ENCODE assay signal across 24 cellular contexts in genomic region chr11:30255637-30256036, GRCh38.
"Had no signal": no experiment of that assay in that cellular context is flagged by ENCODE, and none has a peak within 500 bp of the region (broad histone marks: within the 10 kb centered on the region; RNA-seq: fewer than 3 reads in every experiment).

No MANE protein-coding gene starts in this region.

- H3K36me3 ChIP-seq: gastrocnemius medialis, heart left ventricle, left lung, suprapubic skin, vagina had no signal

- H3K4me3 ChIP-seq: gastrocnemius medialis, heart left ventricle, left lung, suprapubic skin, vagina had no signal

- H3K4me3 Mint-ChIP-seq: activated CD8-positive, alpha-beta T cell treated with anti-CD3 and anti-CD28 coated beads for 36 hours; activated naive CD8-positive, alpha-beta T cell treated with anti-CD3 and anti-CD28 coated beads, Interleukin-2, amount 50 U/mL, for 24 hours; nephron progenitor cell; stimulated activated naive CD8-positive, alpha-beta T cell treated with anti-CD3 and anti-CD28 coated beads, Interleukin-15, amount 100 ng/mL, for 72 hours had no signal

- H3K27ac ChIP-seq: gastrocnemius medialis, heart left ventricle, left lung, suprapubic skin, vagina had no signal

- DNase-seq: activated CD4-positive, alpha-beta T cell treated with anti-CD3 and anti-CD28 coated beads for 48 hours; activated CD4-positive, CD25-positive, alpha-beta regulatory T cell; activated CD8-positive, alpha-beta T cell treated with anti-CD3 and anti-CD28 coated beads for 36 hours; activated naive CD4-positive, alpha-beta T cell treated with Interleukin-2 at 50 U/mL for 16 hours; activated naive CD8-positive, alpha-beta T cell treated with anti-CD3 and anti-CD28 coated beads, Interleukin-2, amount 50 U/mL, for 24 hours; activated T-cell treated with anti-CD3 and anti-CD28 coated beads, Interleukin-2, amount 50 U/mL, for 1 hour; anterior cingulate cortex; cortex of kidney; effector CD4-positive, alpha-beta T cell; gastrocnemius medialis; heart left ventricle; kidney; left lung; nephron progenitor cell; stimulated activated CD4-positive, alpha-beta T cell treated with anti-CD3 and anti-CD28 coated beads, Interleukin-12 subunit alpha, Interleukin-12 subunit beta, amount 100 ng/mL, for 4 hours; stimulated activated CD4-positive, alpha-beta T cell treated with anti-CD3 and anti-CD28 coated beads, Interleukin-1b, Interleukin-23, amount 100 ng/mL, for 48 hours; stimulated activated naive CD8-positive, alpha-beta T cell treated with anti-CD3 and anti-CD28 coated beads, Interleukin-15, amount 100 ng/mL, for 72 hours; T-helper 9 cell; trophoblast cell had no signal

- H3K27me3 ChIP-seq: gastrocnemius medialis, heart left ventricle, left lung, suprapubic skin, vagina had no signal

- H3K9me3 Mint-ChIP-seq: activated CD8-positive, alpha-beta T cell treated with anti-CD3 and anti-CD28 coated beads for 36 hours; activated naive CD8-positive, alpha-beta T cell treated with anti-CD3 and anti-CD28 coated beads, Interleukin-2, amount 50 U/mL, for 24 hours; activated T-helper 2 cell treated with anti-CD3 and anti-CD28 coated beads, Interferon-gamma antibody, Interleukin-2, Interleukin-4, amounts not matched to agents 10 μg/mL and 5 μg/mL and 100 μg/mL, durations not matched to agents 14 hours and 24 hours and 36 hours; nephron progenitor cell; stimulated activated naive CD8-positive, alpha-beta T cell treated with anti-CD3 and anti-CD28 coated beads, Interleukin-15, amount 100 ng/mL, for 72 hours had no signal

- ATAC-seq: activated CD8-positive, alpha-beta T cell treated with anti-CD3 and anti-CD28 coated beads for 36 hours; activated naive CD8-positive, alpha-beta T cell treated with anti-CD3 and anti-CD28 coated beads, Interleukin-2, amount 50 U/mL, for 24 hours; esophagus mucosa; gastrocnemius medialis; heart left ventricle; left lung; stimulated activated naive CD8-positive, alpha-beta T cell treated with anti-CD3 and anti-CD28 coated beads, Interleukin-15, amount 100 ng/mL, for 72 hours had no signal

- H3K27me3 Mint-ChIP-seq: stimulated activated naive CD8-positive, alpha-beta T cell treated with anti-CD3 and anti-CD28 coated beads, Interleukin-15, amount 100 ng/mL, for 72 hours had no signal

- H3K9me3 ChIP-seq: gastrocnemius medialis, heart left ventricle, left lung, suprapubic skin, vagina had no signal

- H3K4me1 Mint-ChIP-seq: nephron progenitor cell; stimulated activated naive CD8-positive, alpha-beta T cell treated with anti-CD3 and anti-CD28 coated beads, Interleukin-15, amount 100 ng/mL, for 72 hours had no signal

- H3K27ac Mint-ChIP-seq: activated CD8-positive, alpha-beta T cell treated with anti-CD3 and anti-CD28 coated beads for 36 hours; activated naive CD8-positive, alpha-beta T cell treated with anti-CD3 and anti-CD28 coated beads, Interleukin-2, amount 50 U/mL, for 24 hours; activated T-helper 2 cell treated with anti-CD3 and anti-CD28 coated beads, Interferon-gamma antibody, Interleukin-2, Interleukin-4, amounts not matched to agents 10 μg/mL and 5 μg/mL and 100 μg/mL, durations not matched to agents 14 hours and 24 hours and 36 hours; nephron progenitor cell; progenitor cell of endocrine pancreas; stimulated activated naive CD8-positive, alpha-beta T cell treated with anti-CD3 and anti-CD28 coated beads, Interleukin-15, amount 100 ng/mL, for 72 hours had no signal

- H3K4me1 ChIP-seq: gastrocnemius medialis, heart left ventricle, left lung, suprapubic skin, vagina had no signal
